In the genomic region with DNA sequence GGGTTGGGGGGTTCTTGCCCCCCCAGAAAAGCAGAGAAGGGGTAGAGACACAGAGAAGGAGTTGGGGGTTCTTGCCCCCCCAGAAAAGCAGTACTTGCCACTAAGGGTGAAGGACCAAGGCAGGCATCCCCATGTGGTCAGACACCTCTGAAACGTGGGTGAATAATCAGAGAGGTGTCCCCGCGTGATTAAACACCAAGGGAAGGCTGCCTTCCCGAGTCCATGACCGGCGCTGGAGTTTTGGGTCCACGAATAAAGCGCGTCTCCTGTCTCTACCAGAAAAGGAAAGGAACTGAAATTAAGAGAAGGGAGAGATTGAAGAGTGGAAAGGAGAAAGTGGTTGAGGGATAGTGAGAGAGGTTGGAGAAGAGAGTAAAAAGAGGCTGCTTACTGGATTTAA, we compare ENCODE assay signal across 9 cellular contexts. TPM values are rescaled to one million over a fixed set of nuclear protein-coding genes. Genes with fewer than 3 reads are reported as not detected.
"Had no signal": no experiment of that assay in that cellular context is flagged by ENCODE, and none has a peak within 500 bp of the region (broad histone marks: within the 10 kb centered on the region; RNA-seq: fewer than 3 reads in every experiment).

No MANE protein-coding gene starts in this region.

RNA-seq across cellular contexts. Expression of gene NCR1, which starts 6.3 kb away (rescaled TPM):
- total RNA-seq: LHCN-M2, MCF 10A, NCI-H460, OCI-LY7, PC-9, Right ventricle myocardium inferior, RPMI7951, SJCRH30, SK-MEL-5 had no signal

RNA-seq across cellular contexts. Expression of gene FCAR, which starts 25.6 kb away (rescaled TPM):
- total RNA-seq: LHCN-M2, MCF 10A, NCI-H460, OCI-LY7, PC-9, RPMI7951, SJCRH30, SK-MEL-5 had no signal

RNA-seq across cellular contexts. Expression of gene NLRP7, which starts 47.7 kb away (rescaled TPM):
- total RNA-seq: LHCN-M2, MCF 10A, NCI-H460, Right ventricle myocardium inferior, RPMI7951 had no signal

RNA-seq across cellular contexts. Expression of gene KIR3DL2, which starts 49.4 kb away (rescaled TPM):
- total RNA-seq: LHCN-M2, MCF 10A, NCI-H460, OCI-LY7, PC-9, Right ventricle myocardium inferior, RPMI7951, SJCRH30, SK-MEL-5 had no signal
